In genomic region chr3:49903451-49904424, GRCh38 we compare ENCODE assay signal across 9 cellular contexts. TPM values are rescaled to one million over a fixed set of nuclear protein-coding genes. Genes with fewer than 3 reads are reported as not detected.
A peak's percentile ranks its signal among the peaks of the same experiment; 100 is the strongest.
DNase-seq lines count a peak whose midpoint lies in the region; ATAC-seq, FAIRE-seq and TF ChIP-seq lines count a peak whose summit lies in the region.
"Had no signal": no experiment of that assay in that cellular context is flagged by ENCODE, and none has a peak within 500 bp of the region (broad histone marks: within the 10 kb centered on the region; RNA-seq: fewer than 3 reads in every experiment).

Gene MST1R (minus strand): TSS chr3:49903873. CDS start chr3:49903609, 264 bp downstream.

- TSS peak; percentile 78 for BruUV-seq in Calu3 (replicated peaks; lab: Mats Ljungman, UMichigan)

- no peaks in the 10 kb centered on the region for H4K20me1 ChIP-seq in GM23248 (ENCODE audit: insufficient read depth)

- no peaks in the 10 kb centered on the region for H3K9me2 ChIP-seq in GM23248 (ENCODE audit: insufficient read depth)

- H3K4me3 Mint-ChIP-seq in Calu3 (ENCODE audit: low read depth, unreplicated experiment), result peak within 1 kb of the TSS; percentile 87
- peak within 1 kb of the TSS; percentile 84 to 91 for H3K4me3 Mint-ChIP-seq in activated T-cell treated with anti-CD3 and anti-CD28 coated beads, Interleukin-2, amount 50 U/mL, for 72 hours

- intact Hi-C loops in Calu3 (cut with micrococcal nuclease; ENCODE audit: unreplicated experiment), result no loop called here
- intact Hi-C loops in psoas muscle (cut with DNase I), result no loop called here
- intact Hi-C loops in uterus (cut with DNase I; ENCODE audit: low total_unique reads), result no loop called here

- peaks cover 24% of the 10 kb centered on the region for H3K4me1 Mint-ChIP-seq in Calu3 (ENCODE audit: low read depth, unreplicated experiment)
- H3K4me1 Mint-ChIP-seq in activated T-cell treated with anti-CD3 and anti-CD28 coated beads, Interleukin-2, amount 50 U/mL, for 72 hours (ENCODE audit: low read depth), result peaks cover 15% of the 10 kb centered on the region

- peak within 1 kb of the TSS; percentile 59 for H3K4me2 ChIP-seq in GM23248 (ENCODE audit: unreplicated experiment)

- in situ Hi-C loops in GM23248 (cut with MboI), result no loop called here

- peak; percentile 98 to 99 for ATAC-seq in activated T-cell treated with anti-CD3 and anti-CD28 coated beads, Interleukin-2, amount 50 U/mL, for 72 hours (replicated peaks in 1 of 2)
- ATAC-seq in psoas muscle, result peak; percentile 49 to 68 (median 58)

- 34 to 46% methylated on average over 44 to 55 of the region's 65 CpGs for WGBS in GM23248 (ENCODE audit: low coverage in 1 of 2, low lambda C conversion rate in 2 of 2, missing lambda C conversion rate in 2 of 2), 2 experiments
- WGBS in psoas muscle, 3 donors, result 36 to 43% (median 37%) methylated on average over 55 to 65 of the region's 65 CpGs

- peaks cover 67% of the 10 kb centered on the region for H3K36me3 Mint-ChIP-seq in Calu3 (ENCODE audit: insufficient read depth, unreplicated experiment)
- H3K36me3 Mint-ChIP-seq in activated T-cell treated with anti-CD3 and anti-CD28 coated beads, Interleukin-2, amount 50 U/mL, for 72 hours (ENCODE audit: insufficient read depth in 2 of 2), result no peaks in the 10 kb centered on the region

- H3K36me3 ChIP-seq in GM23248 (ENCODE audit: low read depth), result no peaks in the 10 kb centered on the region
- H3K36me3 ChIP-seq in psoas muscle (ENCODE audit: insufficient read depth in 1 of 2, low read depth in 1 of 2), result peaks cover 0 to 3% of the 10 kb centered on the region in 2 donors
- no peaks in the 10 kb centered on the region for H3K36me3 ChIP-seq in uterus

- no peaks in the 10 kb centered on the region for H3K9me3 Mint-ChIP-seq in Calu3 (ENCODE audit: low read depth, unreplicated experiment)
- no peaks in the 10 kb centered on the region for H3K9me3 Mint-ChIP-seq in activated T-cell treated with anti-CD3 and anti-CD28 coated beads, Interleukin-2, amount 50 U/mL, for 72 hours

- H3K79me2 ChIP-seq in GM23248 (ENCODE audit: insufficient read depth), result no peaks in the 10 kb centered on the region

- H2AFZ ChIP-seq in GM23248, result peak within 1 kb of the TSS; percentile 89

- peak in 1 of 2 donors; percentile 25 for TF ChIP-seq POLR2A in uterus (IDR thresholded peaks at IDR 0.05)

- DNase-seq in Calu3, result peak; percentile 98
- peak; percentile 74 for DNase-seq in GM23248
- peak; percentile 29 for DNase-seq in NCI-H748 treated with DMSO at 0.1 percent for 48 hours (lab: John Stamatoyannopoulos, UW)
- peak; percentile 92 to 94 for DNase-seq in activated T-cell treated with anti-CD3 and anti-CD28 coated beads, Interleukin-2, amount 50 U/mL, for 72 hours
- DNase-seq in foreskin melanocyte, result peak; percentile 40
- DNase-seq in psoas muscle, result peak; percentile 67 to 84
- peak; percentile 54 to 71 for DNase-seq in uterus
- no peak for DNase-seq in urothelium cell line (ENCODE audit: low spot score)

- H3K27me3 Mint-ChIP-seq in Calu3 (ENCODE audit: unreplicated experiment), result no peaks in the 10 kb centered on the region
- H3K27me3 Mint-ChIP-seq in activated T-cell treated with anti-CD3 and anti-CD28 coated beads, Interleukin-2, amount 50 U/mL, for 72 hours (ENCODE audit: low read depth), result no peaks in the 10 kb centered on the region

- FAIRE-seq in urothelium cell line (lab: Jason Lieb, UNC), result no peak

- no peak for TF ChIP-seq CTCF in Calu3 (IDR thresholded peaks at IDR 0.05; ENCODE audit: unreplicated experiment)
- TF ChIP-seq CTCF in psoas muscle (IDR thresholded peaks at IDR 0.05), result no peak
- no peak for TF ChIP-seq CTCF in uterus (IDR thresholded peaks at IDR 0.05)

- CTCF ChIA-PET in Calu3 (lab: Charles Lee), result interaction anchor here (1.0 kb wide), 1 partner anchor 101 kb away, joined by 3 read pairs; the partner anchor contains the start of gene INKA1

- H3K27ac ChIP-seq in GM23248 (no peak within 1 kb of the TSS), psoas muscle (peak within 1 kb of the TSS; percentile 5), uterus (peak within 1 kb of the TSS in 1 of 2 donors; percentile 5)
- H3K27ac ChIP-seq: KMS-11 had no signal

- H3K9ac ChIP-seq in GM23248, result peak within 1 kb of the TSS; percentile 55
- H3K9ac ChIP-seq: KMS-11 had no signal

- peak within 1 kb of the TSS; percentile 81 for H3K27ac Mint-ChIP-seq in Calu3 (ENCODE audit: unreplicated experiment)
- H3K27ac Mint-ChIP-seq in activated T-cell treated with anti-CD3 and anti-CD28 coated beads, Interleukin-2, amount 50 U/mL, for 72 hours, result peak within 1 kb of the TSS; percentile 47

- H3K27me3 ChIP-seq in GM23248 (replicated peaks; ENCODE audit: insufficient read depth) (no peaks in the 10 kb centered on the region), psoas muscle (ENCODE audit: insufficient read depth in 3 of 3, low read length in 2 of 3) (no peaks in the 10 kb centered on the region), uterus (no peaks in the 10 kb centered on the region)

- peak within 1 kb of the TSS; percentile 62 for H3K4me3 ChIP-seq in GM23248
- H3K4me3 ChIP-seq in psoas muscle, result peak within 1 kb of the TSS; percentile 59
- peak within 1 kb of the TSS in 1 of 2 donors; percentile 30 for H3K4me3 ChIP-seq in uterus

- peaks cover 20% of the 10 kb centered on the region for H3K4me1 ChIP-seq in GM23248 (ENCODE audit: insufficient read depth)
- H3K4me1 ChIP-seq in psoas muscle, result peaks cover 12% of the 10 kb centered on the region
- H3K4me1 ChIP-seq in uterus, result no peaks in the 10 kb centered on the region

- no peaks in the 10 kb centered on the region for H3K9me3 ChIP-seq in GM23248 (ENCODE audit: low read depth)
- no peaks in the 10 kb centered on the region for H3K9me3 ChIP-seq in psoas muscle
- H3K9me3 ChIP-seq in uterus, result no peaks in the 10 kb centered on the region

- 0 out of 2 replicates have a peak, but pooled peaks cover 5% of the 10 kb centered on the region for H3F3A ChIP-seq in GM23248 (ENCODE audit: insufficient read depth)

RNA-seq across cellular contexts. Expression of gene MST1R, which starts in this region (rescaled TPM):
- total RNA-seq in Calu3 (2022) (169 and 218 TPM in 2 replicates), psoas muscle (1 to 10 TPM in 1 of 4 donors, under 1 TPM in 3; 0.39 to 1.7 (median 0.70) TPM), uterus (1 to 10 TPM in 2 of 4 donors, under 1 TPM in 2; under 0.01 to 4.9 (median 1.5) TPM)
- 0.32 TPM in 1 of 2 replicates, not detected in the other for total RNA-seq in GM23248 (2014; rRNA removed; shearing (Covaris generic))
- polyA plus RNA-seq in GM23248 (2016; fragmentation: Nextera tagmentation; extraction: Ambion mirVana) (0.35 TPM in 1 of 2 replicates, not detected in the other), psoas muscle (under 1 TPM; 0.38 to 0.95 (median 0.57) TPM)
- total RNA-seq in activated T-cell treated with anti-CD3 and anti-CD28 coated beads, Interleukin-2, amount 50 U/mL, for 72 hours, result 1 to 10 TPM in 1 of 2 donors, under 1 TPM in 1; 0.84 to 2.4 TPM

Comparison
In these comparisons a context has a peak if more than half of its experiments do, and no peak if none do; other contexts are left out.
1. RNA of gene MST1R (total RNA-seq): 169 to 218 TPM in Calu3; under 0.01 to 4.9 TPM in uterus, 0.84 to 2.4 TPM in activated T-cell treated with anti-CD3 and anti-CD28 coated beads, Interleukin-2, amount 50 U/mL, for 72 hours, 0.39 to 1.7 TPM in psoas muscle and 0.32 TPM in GM23248; every median in the first group is over 10 times any median in the second.
2. Peak in DNase-seq, H3K4me3 ChIP-seq, H3K9ac ChIP-seq and H3K4me2 ChIP-seq in GM23248; RNA of the gene not detected or under 1 TPM.